Comparison of ENCODE assay signal across 8 cellular contexts in the genomic region with DNA sequence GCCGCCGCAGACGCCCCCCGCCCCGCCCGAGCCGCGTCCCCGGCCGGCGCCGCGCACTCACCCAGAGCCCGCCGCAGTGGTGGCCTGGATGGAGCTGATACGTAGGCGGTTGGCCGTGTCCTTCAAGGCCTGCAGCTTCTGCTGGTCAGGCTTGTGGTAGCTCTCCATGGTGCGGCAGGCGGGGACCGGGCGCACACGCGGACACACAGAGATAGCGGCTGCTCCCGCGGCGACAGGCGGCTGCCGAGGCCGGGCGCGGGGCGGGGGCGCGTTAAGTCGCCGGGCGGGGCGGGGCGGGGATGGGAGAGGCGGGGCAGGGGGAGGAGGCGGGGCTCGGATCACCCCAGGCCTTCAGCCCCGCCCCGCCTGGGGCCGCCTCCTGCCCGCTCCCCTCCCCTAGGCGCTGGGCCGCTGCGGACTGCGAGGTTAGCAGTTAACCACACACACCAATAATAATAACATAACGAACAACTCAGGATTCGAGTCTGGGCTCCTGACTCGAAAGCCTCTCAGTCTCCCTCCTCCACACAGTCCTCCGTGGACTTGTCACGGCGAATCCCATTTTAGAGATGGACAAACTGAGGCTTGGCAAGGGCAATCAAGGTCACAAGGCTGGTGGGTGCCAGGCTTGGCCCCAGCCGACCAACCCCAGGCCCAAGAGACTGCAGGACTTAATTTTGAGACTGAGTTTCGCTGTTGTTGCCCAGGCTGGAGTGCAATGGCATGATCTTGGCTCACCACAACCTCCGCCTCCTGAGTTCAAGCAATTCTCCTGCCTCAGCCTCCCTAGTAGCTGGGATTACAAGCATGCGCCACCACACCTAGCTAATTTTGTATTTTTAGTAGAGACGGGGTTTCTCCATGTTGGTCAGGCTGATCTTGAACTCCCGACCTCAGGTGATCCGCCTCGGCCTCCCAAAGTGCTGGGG. TPM values are rescaled to one million over a fixed set of nuclear protein-coding genes. Genes with fewer than 3 reads are reported as not detected.
A peak's percentile ranks its signal among the peaks of the same experiment; 100 is the strongest.
DNase-seq lines count a peak whose midpoint lies in the region; ATAC-seq, FAIRE-seq and TF ChIP-seq lines count a peak whose summit lies in the region.

A gene with protein sequence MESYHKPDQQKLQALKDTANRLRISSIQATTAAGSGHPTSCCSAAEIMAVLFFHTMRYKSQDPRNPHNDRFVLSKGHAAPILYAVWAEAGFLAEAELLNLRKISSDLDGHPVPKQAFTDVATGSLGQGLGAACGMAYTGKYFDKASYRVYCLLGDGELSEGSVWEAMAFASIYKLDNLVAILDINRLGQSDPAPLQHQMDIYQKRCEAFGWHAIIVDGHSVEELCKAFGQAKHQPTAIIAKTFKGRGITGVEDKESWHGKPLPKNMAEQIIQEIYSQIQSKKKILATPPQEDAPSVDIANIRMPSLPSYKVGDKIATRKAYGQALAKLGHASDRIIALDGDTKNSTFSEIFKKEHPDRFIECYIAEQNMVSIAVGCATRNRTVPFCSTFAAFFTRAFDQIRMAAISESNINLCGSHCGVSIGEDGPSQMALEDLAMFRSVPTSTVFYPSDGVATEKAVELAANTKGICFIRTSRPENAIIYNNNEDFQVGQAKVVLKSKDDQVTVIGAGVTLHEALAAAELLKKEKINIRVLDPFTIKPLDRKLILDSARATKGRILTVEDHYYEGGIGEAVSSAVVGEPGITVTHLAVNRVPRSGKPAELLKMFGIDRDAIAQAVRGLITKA (minus strand): TSS at position 248 of the 929 bp plus-strand sequence. CDS start 80 bp downstream, at position 168.

- TF ChIP-seq CTCF in BJ (IDR thresholded peaks at IDR 0.05; ENCODE audit: insufficient read depth, low read depth, low read length) (no peak), H1 (IDR thresholded peaks at IDR 0.05; ENCODE audit: control extremely low read depth in 1 of 3, insufficient read depth in 1 of 3, low read depth in 1 of 3, low read length in 3 of 3) (no peak)

- H2BK5ac ChIP-seq in H1 (ENCODE audit: low read depth, low read length) (peak within 1 kb of the TSS; percentile 96), mesendoderm (ENCODE audit: low read length) (peak within 1 kb of the TSS; percentile 78)

- peak within 1 kb of the TSS; percentile 88 for H4K91ac ChIP-seq in H1 (replicated peaks; ENCODE audit: insufficient read length, low read length)

- H3K79me1 ChIP-seq in H1 (ENCODE audit: low read depth, low read length): 0 out of 2 replicates have a peak, but pooled peaks cover 6% of the 10 kb centered on the region
- no peaks in the 10 kb centered on the region for H3K79me1 ChIP-seq in mesendoderm (ENCODE audit: low read length)

- H4K5ac ChIP-seq in H1 (ENCODE audit: insufficient read length, low read depth, low read length): peak within 1 kb of the TSS; percentile 60
- H4K5ac ChIP-seq in mesendoderm (ENCODE audit: low read length): no peak within 1 kb of the TSS

- no peak for FAIRE-seq in H1 (lab: Jason Lieb, UNC)

- H3K56ac ChIP-seq in H1 (replicated peaks; ENCODE audit: insufficient read length, low read depth, low read length) (peak within 1 kb of the TSS; percentile 44), mesendoderm (ENCODE audit: low read length) (peak within 1 kb of the TSS; percentile 98)

- CTCF ChIA-PET in BJ (lab: Yijun Ruan, JAX): interaction anchor here (0.9 kb wide), 1 partner anchor 86 kb away, joined by 3 read pairs; no protein-coding TSS in a partner anchor
- CTCF ChIA-PET in H1 (lab: Charles Lee; ENCODE audit: partially characterized antibody): interaction anchor here (1.1 to 3.5 kb wide), 3 partner anchors 14 to 36 kb away, joined by 3 to 13 read pairs (median 6); no protein-coding TSS in a partner anchor

- ATAC-seq in HG03432 (IDR thresholded peaks at IDR 0.05; ENCODE audit: unreplicated experiment): peak; percentile 61

- no peak within 1 kb of the TSS for H2AFZ ChIP-seq in H1 (ENCODE audit: low read length)

- H3K23ac ChIP-seq in H1 (ENCODE audit: insufficient read length) (no peak within 1 kb of the TSS), mesendoderm (ENCODE audit: low read length) (no peak within 1 kb of the TSS)

- TF ChIP-seq EP300 in H1 (IDR thresholded peaks at IDR 0.05; ENCODE audit: borderline replicate concordance in 1 of 2, low read depth in 2 of 2, low read length in 2 of 2): no peak

- peak within 1 kb of the TSS; percentile 75; the same call in 1 of the 2 replicates for H2BK20ac ChIP-seq in H1 (ENCODE audit: low read length)

- H2BK15ac ChIP-seq in H1 (ENCODE audit: low read length): peak within 1 kb of the TSS; percentile 84; the same call in 1 of the 2 replicates
- H2BK15ac ChIP-seq in mesendoderm (replicated peaks; ENCODE audit: low read depth): no peak within 1 kb of the TSS

- no peaks in the 10 kb centered on the region for H3K27me3 ChIP-seq in BJ (ENCODE audit: control insufficient read depth, insufficient read depth, low read length)
- H3K27me3 ChIP-seq in H1 (replicated peaks in 1 of 4; ENCODE audit: control insufficient read depth in 3 of 4, extremely low read depth in 1 of 4, insufficient read depth in 3 of 4, low read length in 3 of 4): no peaks in the 10 kb centered on the region
- no peaks in the 10 kb centered on the region for H3K27me3 ChIP-seq in mesendoderm (ENCODE audit: insufficient read depth, low read length, poor library complexity)

- H3K14ac ChIP-seq in H1 (ENCODE audit: insufficient read length): no peak within 1 kb of the TSS

- TF ChIP-seq POLR2A in GM19193 (IDR thresholded peaks at IDR 0.05; ENCODE audit: extremely low read depth, insufficient read depth, insufficient read length): peak; percentile 82
- peak in 1 of 2 experiments; percentile 71; a peak in 2 of 3 replicates for TF ChIP-seq POLR2A in H1 (IDR thresholded peaks at IDR 0.05; ENCODE audit: control extremely low read depth in 1 of 2, low read depth in 2 of 2, low read length in 2 of 2)

- H3K18ac ChIP-seq in H1 (ENCODE audit: extremely low read depth, low read length): peak within 1 kb of the TSS; percentile 93
- peak within 1 kb of the TSS; percentile 77 for H3K18ac ChIP-seq in mesendoderm (ENCODE audit: low read length)

- TF ChIP-seq RAD21 in H1 (IDR thresholded peaks at IDR 0.05 in 1 of 2, conservative IDR thresholded peaks at IDR 0.05 in 1 of 2; ENCODE audit: low read depth in 2 of 2, low read length in 2 of 2): no peak

- H3K4me2 ChIP-seq in H1 (ENCODE audit: insufficient read depth in 1 of 2, low read depth in 2 of 2, low read length in 2 of 2) (peak within 1 kb of the TSS; percentile 91 to 98), mesendoderm (ENCODE audit: low read length) (peak within 1 kb of the TSS; percentile 29)

- H3K4ac ChIP-seq in H1 (replicated peaks; ENCODE audit: insufficient read length, low read depth, low read length) (peak within 1 kb of the TSS; percentile 75), mesendoderm (ENCODE audit: low read depth, low read length) (peak within 1 kb of the TSS; percentile 85)

- POLR2A ChIA-PET in BJ (lab: Charles Lee): no interaction called here
- POLR2A ChIA-PET in H1 (lab: Charles Lee; ENCODE audit: partially characterized antibody): interaction anchor here (1.0 to 20.5 kb wide), 7 partner anchors 10 to 30 kb away, joined by 3 to 449 read pairs (median 11); no protein-coding TSS in a partner anchor

- H3K36me3 ChIP-seq in BJ (ENCODE audit: control insufficient read depth, insufficient read depth, low read length) (no peaks in the 10 kb centered on the region; the same call in none of the 2 replicates), H1 (ENCODE audit: control insufficient read depth in 2 of 4, insufficient read depth in 4 of 4, low read length in 3 of 4) (peaks cover 0 to 6% (median 0%) of the 10 kb centered on the region in 4 experiments; a peak in 1 of 8 replicates), mesendoderm (ENCODE audit: control insufficient read depth, insufficient read depth, low read length) (no peaks in the 10 kb centered on the region)

- H3K4me3 ChIP-seq in BJ (ENCODE audit: low read depth, low read length) (peak within 1 kb of the TSS; percentile 77), H1 (ENCODE audit: extremely low read depth in 1 of 4, insufficient read depth in 2 of 4, low read depth in 3 of 4, low read length in 4 of 4) (peak within 1 kb of the TSS; percentile 98 to 100 (median 98)), mesendoderm (ENCODE audit: low read length) (peak within 1 kb of the TSS; percentile 96)

- peak within 1 kb of the TSS; percentile 47 for H2BK120ac ChIP-seq in H1 (replicated peaks; ENCODE audit: low read depth, low read length)
- H2BK120ac ChIP-seq in mesendoderm (ENCODE audit: low read depth, low read length): no peak within 1 kb of the TSS

- peak within 1 kb of the TSS; percentile 85 to 91 (median 88) for H3K9ac ChIP-seq in H1 (replicated peaks in 1 of 4; ENCODE audit: extremely low read depth in 1 of 4, low read depth in 3 of 4, low read length in 3 of 4)
- peak within 1 kb of the TSS; percentile 97 for H3K9ac ChIP-seq in mesendoderm (ENCODE audit: low read length)

- H3K79me2 ChIP-seq in H1 (ENCODE audit: control insufficient read depth in 1 of 2, insufficient read depth in 2 of 2, low read length in 2 of 2) (peaks cover 38 to 50% of the 10 kb centered on the region in 2 experiments), mesendoderm (ENCODE audit: control insufficient read depth, insufficient read depth, low read length) (peaks cover 47% of the 10 kb centered on the region)

- peak within 1 kb of the TSS; percentile 78 for H2BK12ac ChIP-seq in H1 (ENCODE audit: low read depth, low read length)

- no peaks in the 10 kb centered on the region for H3K9me3 ChIP-seq in H1 (ENCODE audit: insufficient read depth in 2 of 2, low read depth in 1 of 2, low read length in 1 of 2)

- peaks cover 18 to 24% of the 10 kb centered on the region in 2 experiments for H4K20me1 ChIP-seq in H1 (replicated peaks in 1 of 2; ENCODE audit: control insufficient read depth in 1 of 2, insufficient read depth in 2 of 2, low read length in 2 of 2)

- H3K4me1 ChIP-seq in H1 (replicated peaks in 1 of 4; ENCODE audit: control insufficient read depth in 3 of 4, insufficient read depth in 4 of 4, low read length in 3 of 4): peaks cover 13 to 37% (median 27%) of the 10 kb centered on the region in 4 experiments
- H3K4me1 ChIP-seq in mesendoderm (ENCODE audit: control insufficient read depth, low read depth, low read length): peaks cover 20% of the 10 kb centered on the region

- H3K27ac ChIP-seq in H1 (ENCODE audit: low read depth, low read length) (peak within 1 kb of the TSS; percentile 72), mesendoderm (ENCODE audit: low read depth, low read length) (peak within 1 kb of the TSS; percentile 84)

- 0 out of 2 replicates have a peak within 1 kb of the TSS, but pooled peaks have one; percentile 87 for H2AK5ac ChIP-seq in H1 (ENCODE audit: low read depth, low read length)
- no peak within 1 kb of the TSS for H2AK5ac ChIP-seq in mesendoderm (ENCODE audit: low read length)

- peak within 1 kb of the TSS; percentile 83 for H4K8ac ChIP-seq in H1 (ENCODE audit: extremely low read depth, insufficient read depth, low read length)
- no peak within 1 kb of the TSS for H4K8ac ChIP-seq in mesendoderm (ENCODE audit: low read depth, low read length)

- peaks cover 18% of the 10 kb centered on the region for H3K23me2 ChIP-seq in H1 (ENCODE audit: low read depth, low read length)

- peak; percentile 31 for DNase-seq in BJ (ENCODE audit: low read depth)
- peak; percentile 78 to 96 for DNase-seq in NOMO-1 (lab: John Stamatoyannopoulos, UW; ENCODE audit: unreplicated experiment in 2 of 2)
- peak; percentile 54 to 57 for DNase-seq in activated CD8-positive, alpha-beta memory T cell treated with anti-CD3 and anti-CD28 coated beads for 4 hours (ENCODE audit: low read depth in 2 of 2)
- DNase-seq in H1 (ENCODE audit: low read depth in 1 of 2, low spot score in 2 of 2): peak; percentile 47 to 80
- DNase-seq in mesendoderm: peak; percentile 96
- peak; percentile 65 for DNase-seq in stimulated activated CD8-positive, alpha-beta memory T cell treated with anti-CD3 and anti-CD28 coated beads, Interleukin-12 subunit alpha, Interleukin-12 subunit beta, amount 100 ng/mL, for 4 hours (ENCODE audit: low read depth)

- WGBS in H1 (ENCODE audit: extremely low coverage in 1 of 2, insufficient coverage in 1 of 2, insufficient read length in 1 of 2, insufficient replicate concordance in 2 of 2, low coverage in 1 of 2, low lambda C conversion rate in 2 of 2, missing lambda C conversion rate in 1 of 2), 2 experiments: 20% methylated on average over 42 of the region's 66 CpGs; no CpG with 5 or more reads in 1 of the 2 experiments
- no CpG with 5 or more reads among the region's 66 CpGs for WGBS in mesendoderm (ENCODE audit: extremely low coverage, insufficient coverage, low lambda C conversion rate)

RNA-seq across cellular contexts. Expression of the gene that starts here (rescaled TPM):
- polyA plus RNA-seq in BJ (2011; rRNA removed) (216 and 305 TPM in 2 replicates), H1 (2011; rRNA removed) (418 and 649 TPM in 2 replicates)
- polyA minus RNA-seq in BJ (2011; rRNA and poly(A)+ RNA removed): 187 TPM in 2 replicates
- 975 and 986 TPM in 2 replicates for total RNA-seq in H1 (2021; fragmentation: NEBNext Ultra II Directional; extraction: Animal tissue kit (Norgen Biotek cat#: 25700))
- 449 TPM for polyA plus RNA-seq in H1 (2011; cell fraction: cytosol; rRNA removed)
- polyA plus RNA-seq in H1 (2011; cell fraction: nucleus; rRNA removed): 987 TPM
- polyA plus RNA-seq in H1 (2012, experiment 1 of 2): 570 to 1,148 TPM (median 1,049 TPM) in 4 replicates
- polyA plus RNA-seq in H1 (2012, experiment 2 of 2): 841 TPM
- 760 TPM for polyA plus RNA-seq in H1 (2013, experiment 1 of 2)
- polyA plus RNA-seq in H1 (2013, experiment 2 of 2): 785 TPM
- 353 and 390 TPM in 2 replicates for polyA minus RNA-seq in H1 (2011; rRNA and poly(A)+ RNA removed)
- 430 TPM for polyA minus RNA-seq in H1 (2011; cell fraction: cytosol; rRNA and poly(A)+ RNA removed)
- polyA minus RNA-seq in H1 (2011; cell fraction: nucleus; rRNA and poly(A)+ RNA removed): 346 TPM
- polyA plus RNA-seq in mesendoderm (2013, experiment 1 of 2): 502 TPM
- polyA plus RNA-seq in mesendoderm (2013, experiment 2 of 2): 522 TPM

Comparison
In these comparisons a context has a peak if more than half of its experiments do, and no peak if none do; other contexts are left out.
1. Peak in every context shown above with its lines: DNase-seq, ATAC-seq, H3K4me3 ChIP-seq and H3K27ac ChIP-seq.
2. DNase-seq: peak in every context shown above with its lines; median percentile 96 in mesendoderm; 87 in NOMO-1; 65 in stimulated activated CD8-positive, alpha-beta memory T cell treated with anti-CD3 and anti-CD28 coated beads, Interleukin-12 subunit alpha, Interleukin-12 subunit beta, amount 100 ng/mL, for 4 hours; 64 in H1; 56 in activated CD8-positive, alpha-beta memory T cell treated with anti-CD3 and anti-CD28 coated beads for 4 hours; 31 in BJ.